ENCODE assay signal across 21 cellular contexts in genomic region chr2:112108238-112108832, GRCh38.
"Had no signal": no experiment of that assay in that cellular context is flagged by ENCODE, and none has a peak within 500 bp of the region (broad histone marks: within the 10 kb centered on the region; RNA-seq: fewer than 3 reads in every experiment).

No MANE protein-coding gene starts in this region.

- H3K27ac ChIP-seq: esophagus squamous epithelium, parathyroid adenoma, prostate gland, right lobe of liver, stomach, thoracic aorta, transverse colon had no signal

- DNase-seq: effector memory CD8-positive, alpha-beta T cell; esophagus squamous epithelium; foreskin melanocyte; head of caudate nucleus; hippocampal formation; mesendoderm; naive thymus-derived CD4-positive, alpha-beta T cell; nephron progenitor cell; retina; right lobe of liver; stimulated activated CD4-positive, alpha-beta T cell treated with anti-CD3 and anti-CD28 coated beads, Interleukin-2, amount 100 ng/mL, for 24 hours; stimulated activated CD4-positive, alpha-beta T cell treated with anti-CD3 and anti-CD28 coated beads, Interleukin-4, amount 100 ng/mL, for 4 hours; stimulated activated naive B cell treated with anti-CD40 and anti-IgM and Interleukin-4, amounts not matched to agents 10 μg/mL and 1 μg/mL and 100 μg/mL, for 72 hours; stomach; substantia nigra; transverse colon had no signal

- H3K9me3 ChIP-seq: prostate gland had no signal

- H3K79me2 ChIP-seq: parathyroid adenoma had no signal

- H3K4me3 ChIP-seq: esophagus squamous epithelium, prostate gland, right lobe of liver, stomach, thoracic aorta, transverse colon had no signal

- H3K4me1 ChIP-seq: esophagus squamous epithelium, parathyroid adenoma, prostate gland, right lobe of liver, stomach, transverse colon had no signal

- H3K27me3 Mint-ChIP-seq: dendritic cell treated with granulocyte-macrophage colony-stimulating factor and Interleukin-4, amounts not matched to agents 40 ng/mL and 50 ng/mL, for 4 days; effector memory CD8-positive, alpha-beta T cell; naive thymus-derived CD4-positive, alpha-beta T cell; stimulated activated naive B cell treated with anti-CD40 and anti-IgM and Interleukin-4, amounts not matched to agents 10 μg/mL and 1 μg/mL and 100 μg/mL, for 72 hours had no signal

- H2AFZ ChIP-seq: parathyroid adenoma had no signal

- H3K9ac ChIP-seq: parathyroid adenoma had no signal

- FAIRE-seq: colon had no signal

- H3K27me3 ChIP-seq: esophagus squamous epithelium, right lobe of liver, stomach, transverse colon had no signal

- H3K4me3 Mint-ChIP-seq: dendritic cell treated with granulocyte-macrophage colony-stimulating factor and Interleukin-4, amounts not matched to agents 40 ng/mL and 50 ng/mL, for 4 days; effector memory CD8-positive, alpha-beta T cell; naive thymus-derived CD4-positive, alpha-beta T cell; nephron progenitor cell; stimulated activated naive B cell treated with anti-CD40 and anti-IgM and Interleukin-4, amounts not matched to agents 10 μg/mL and 1 μg/mL and 100 μg/mL, for 72 hours had no signal

- H3K27ac Mint-ChIP-seq: dendritic cell treated with granulocyte-macrophage colony-stimulating factor and Interleukin-4, amounts not matched to agents 40 ng/mL and 50 ng/mL, for 4 days; effector memory CD8-positive, alpha-beta T cell; naive thymus-derived CD4-positive, alpha-beta T cell; nephron progenitor cell; stimulated activated naive B cell treated with anti-CD40 and anti-IgM and Interleukin-4, amounts not matched to agents 10 μg/mL and 1 μg/mL and 100 μg/mL, for 72 hours had no signal

- ATAC-seq: effector memory CD8-positive, alpha-beta T cell; naive thymus-derived CD4-positive, alpha-beta T cell; right lobe of liver; stimulated activated naive B cell treated with anti-CD40 and anti-IgM and Interleukin-4, amounts not matched to agents 10 μg/mL and 1 μg/mL and 100 μg/mL, for 72 hours had no signal

- H3K4me1 Mint-ChIP-seq: nephron progenitor cell had no signal

- H3K9me3 Mint-ChIP-seq: effector memory CD8-positive, alpha-beta T cell had no signal
